ENCODE assay signal across 8 cellular contexts in genomic region chr12:85872497-85873091, GRCh38. TPM values are rescaled to one million over a fixed set of nuclear protein-coding genes. Genes with fewer than 3 reads are reported as not detected.
DNase-seq lines count a peak whose midpoint lies in the region; ATAC-seq and TF ChIP-seq lines count a peak whose summit lies in the region.

No MANE protein-coding gene starts in this region.

- no peak overlapping the region for H3K27ac ChIP-seq in colonic mucosa

- no peaks in the 10 kb centered on the region for H3K9me3 Mint-ChIP-seq in naive B cell

- peaks cover 0 to 4% (median 0%) of the 10 kb centered on the region in 3 donors for H3K4me1 Mint-ChIP-seq in naive B cell

- no peak overlapping the region for H3K4me3 ChIP-seq in colonic mucosa

- no peaks in the 10 kb centered on the region for H3K9me3 ChIP-seq in colonic mucosa

- H3K27me3 ChIP-seq in colonic mucosa, result no peaks in the 10 kb centered on the region

- peak; percentile 69 for TF ChIP-seq CTCF in GM20000 (IDR thresholded peaks at IDR 0.05; ENCODE audit: extremely low read depth, missing control alignments)
- TF ChIP-seq CTCF in colonic mucosa (IDR thresholded peaks at IDR 0.05), result peak; percentile 61

- intact Hi-C loops in colonic mucosa (cut with DNase I) (loop anchor here (5.0 kb wide), 1 partner anchor 295 kb away; no protein-coding TSS in a partner anchor), posterior cingulate gyrus (cut with DNase I) (loop anchor here (5.0 kb wide), 1 partner anchor 405 kb away; no protein-coding TSS in a partner anchor)

- H3K27me3 Mint-ChIP-seq in naive B cell, result no peaks in the 10 kb centered on the region

- no peak overlapping the region for H3K4me3 Mint-ChIP-seq in naive B cell

- ATAC-seq in HG03558 (IDR thresholded peaks at IDR 0.05; ENCODE audit: extremely low read depth, unreplicated experiment) (peak; percentile 90), naive B cell (ENCODE audit: low read depth in 2 of 2) (peak in 1 of 2 donors; percentile 35)

- no peaks in the 10 kb centered on the region for H3K36me3 ChIP-seq in colonic mucosa

- H3K27ac Mint-ChIP-seq in naive B cell, result no peak overlapping the region

- no peak overlapping the region for H3K9ac ChIP-seq in colonic mucosa (ENCODE audit: low read depth in 2 of 2, low read length in 2 of 2)

- no peaks in the 10 kb centered on the region for H3K4me1 ChIP-seq in colonic mucosa

- no peaks in the 10 kb centered on the region for H3K36me3 Mint-ChIP-seq in naive B cell

- peak; percentile 44 for DNase-seq in Daoy (ENCODE audit: low read depth)
- DNase-seq in GM20000 (ENCODE audit: low spot score), result peak; percentile 27
- DNase-seq in NCI-H82 treated with DMSO at 0.1 percent for 48 hours (lab: John Stamatoyannopoulos, UW; ENCODE audit: unreplicated experiment), result peak; percentile 40
- DNase-seq in colonic mucosa, result no peak
- peak; percentile 7 for DNase-seq in naive B cell
- no peak for DNase-seq in DMS79 (lab: John Stamatoyannopoulos, UW)
- DNase-seq in posterior cingulate gyrus, result no peak

RNA-seq across cellular contexts. Expression of gene NTS, which starts 1.5 kb away (rescaled TPM):
- total RNA-seq in Daoy (2014; rRNA removed; shearing (Covaris generic)), result not detected in 2 replicates
- under 1 TPM in 1 of 2 donors, not detected in 1; 0.32 TPM for total RNA-seq in colonic mucosa
- polyA plus RNA-seq in naive B cell (ENCODE audit: low read depth in 6 of 6), result not detected

RNA-seq across cellular contexts. Expression of gene RASSF9, which starts 36.4 kb away (rescaled TPM):
- 0.34 and 0.80 TPM in 2 replicates for total RNA-seq in Daoy (2014; rRNA removed; shearing (Covaris generic))
- total RNA-seq in colonic mucosa, result under 1 TPM; 0.32 to 0.88 TPM
- polyA plus RNA-seq in naive B cell (ENCODE audit: low read depth in 6 of 6), result not detected

Comparison
In these comparisons a context has a peak if more than half of its experiments do, and no peak if none do; other contexts are left out.
1. DNase-seq: peak in Daoy (single experiment), GM20000 (single experiment), NCI-H82 treated with DMSO at 0.1 percent for 48 hours (single experiment) and naive B cell (single experiment); none in colonic mucosa (single experiment), DMS79 (single experiment) and posterior cingulate gyrus (0 of 10).